Comparison of ENCODE assay signal across 14 cellular contexts in genomic region chr22:49196046-49196511, GRCh38.
DNase-seq lines count a peak whose midpoint lies in the region; ATAC-seq and TF ChIP-seq lines count a peak whose summit lies in the region.
"Had no signal": no experiment of that assay in that cellular context is flagged by ENCODE, and none has a peak within 500 bp of the region (broad histone marks: within the 10 kb centered on the region; RNA-seq: fewer than 3 reads in every experiment).

No MANE protein-coding gene starts in this region.

- H4K20me1 ChIP-seq in osteoblast (ENCODE audit: insufficient read depth, low read length): no peaks in the 10 kb centered on the region

- intact Hi-C loops in cardiac septum (cut with DNase I): no loop called here
- intact Hi-C loops in heart right ventricle (cut with DNase I): no loop called here

- no peak for TF ChIP-seq CTCF in heart right ventricle (IDR thresholded peaks at IDR 0.05)
- TF ChIP-seq CTCF in endodermal cell (conservative IDR thresholded peaks at IDR 0.05): no peak
- no peak for TF ChIP-seq CTCF in osteoblast (IDR thresholded peaks at IDR 0.05; ENCODE audit: extremely low read depth, low read depth, low read length)

- H3K4me3 Mint-ChIP-seq in endodermal cell: no peak overlapping the region
- H3K4me3 Mint-ChIP-seq in T-helper 2 cell treated with Interferon-gamma antibody and Interleukin-4, amounts not matched to agents 5 μg/mL and 100 μg/mL, for 36 hours: no peak overlapping the region
- H3K4me3 Mint-ChIP-seq: CD4-positive, alpha-beta T cell; GM23338; H9 had no signal

- no peak overlapping the region for H3K9ac ChIP-seq in endodermal cell (ENCODE audit: extremely low read depth, low read length, poor library complexity, severe bottlenecking)
- H3K9ac ChIP-seq: BLaER1 treated with 17β-estradiol and CSF1 and Interleukin-3, amounts not matched to agents 10 nM and 100 nM had no signal

- no peaks in the 10 kb centered on the region for H3K79me2 ChIP-seq in osteoblast (ENCODE audit: insufficient read depth, low read length)

- H3K27me3 ChIP-seq in heart right ventricle (peaks cover 0 to 33% (median 0%) of the 10 kb centered on the region in 7 donors), endodermal cell (ENCODE audit: control insufficient read depth, insufficient read depth, low read length, poor library complexity, severe bottlenecking) (no peaks in the 10 kb centered on the region), osteoblast (ENCODE audit: insufficient read depth, low read length) (no peaks in the 10 kb centered on the region)

- H3K4me2 ChIP-seq in osteoblast (ENCODE audit: insufficient read depth, low read length): no peak overlapping the region
- H3K4me2 ChIP-seq: BLaER1 treated with 17β-estradiol and CSF1 and Interleukin-3, amounts not matched to agents 10 nM and 100 nM; GM23338 had no signal

- ATAC-seq in heart right ventricle (no peak), HG02973 (IDR thresholded peaks at IDR 0.05; ENCODE audit: unreplicated experiment) (no peak)
- ATAC-seq: GM23338 had no signal

- no peak overlapping the region for H3K4me3 ChIP-seq in heart right ventricle
- H3K4me3 ChIP-seq in endodermal cell (ENCODE audit: low read length): no peak overlapping the region
- H3K4me3 ChIP-seq in osteoblast (ENCODE audit: insufficient read depth, low read length): no peak overlapping the region
- H3K4me3 ChIP-seq: BLaER1 treated with 17β-estradiol and CSF1 and Interleukin-3, amounts not matched to agents 10 nM and 100 nM; GM23338 had no signal

- peaks cover 8% of the 10 kb centered on the region for H3K4me1 Mint-ChIP-seq in endodermal cell
- no peaks in the 10 kb centered on the region for H3K4me1 Mint-ChIP-seq in T-helper 2 cell treated with Interferon-gamma antibody and Interleukin-4, amounts not matched to agents 5 μg/mL and 100 μg/mL, for 36 hours (ENCODE audit: low read depth)

- no peaks in the 10 kb centered on the region for H3K36me3 Mint-ChIP-seq in endodermal cell (ENCODE audit: low read depth)
- no peaks in the 10 kb centered on the region for H3K36me3 Mint-ChIP-seq in T-helper 2 cell treated with Interferon-gamma antibody and Interleukin-4, amounts not matched to agents 5 μg/mL and 100 μg/mL, for 36 hours (ENCODE audit: low read depth)

- peak; percentile 56 for DNase-seq in cardiac septum (ENCODE audit: low spot score)
- no peak for DNase-seq in heart right ventricle
- DNase-seq in endodermal cell: peak; percentile 36
- peak; percentile 45 for DNase-seq in osteoblast (ENCODE audit: insufficient read length, low spot score, missing footprints)
- no peak for DNase-seq in NCI-H82 treated with DMSO at 0.1 percent for 48 hours (lab: John Stamatoyannopoulos, UW; ENCODE audit: unreplicated experiment)
- no peak for DNase-seq in T-helper 2 cell treated with Interferon-gamma antibody and Interleukin-4, amounts not matched to agents 5 μg/mL and 100 μg/mL, for 36 hours (ENCODE audit: low spot score)
- DNase-seq: ACHN, Calu3, DMS 273 treated with DMSO at 0.1 percent for 48 hours, H9 had no signal

- H2AFZ ChIP-seq in osteoblast (ENCODE audit: low read length): no peak overlapping the region
- H2AFZ ChIP-seq: GM23338 had no signal

- H3K9me3 Mint-ChIP-seq in endodermal cell: no peaks in the 10 kb centered on the region
- no peaks in the 10 kb centered on the region for H3K9me3 Mint-ChIP-seq in T-helper 2 cell treated with Interferon-gamma antibody and Interleukin-4, amounts not matched to agents 5 μg/mL and 100 μg/mL, for 36 hours
- H3K9me3 Mint-ChIP-seq: CD4-positive, alpha-beta T cell; GM23338; H9 had no signal

- H3K4me1 ChIP-seq in heart right ventricle (peaks cover 0 to 23% (median 8%) of the 10 kb centered on the region in 9 donors), endodermal cell (ENCODE audit: control insufficient read depth, insufficient read depth, low read length) (no peaks in the 10 kb centered on the region), osteoblast (ENCODE audit: insufficient read depth, low read length) (no peaks in the 10 kb centered on the region)
- H3K4me1 ChIP-seq: BLaER1 treated with 17β-estradiol and CSF1 and Interleukin-3, amounts not matched to agents 10 nM and 100 nM had no signal

- peaks cover 2% of the 10 kb centered on the region for H3K27me3 Mint-ChIP-seq in endodermal cell (ENCODE audit: insufficient read depth)
- H3K27me3 Mint-ChIP-seq in T-helper 2 cell treated with Interferon-gamma antibody and Interleukin-4, amounts not matched to agents 5 μg/mL and 100 μg/mL, for 36 hours (ENCODE audit: low read depth): no peaks in the 10 kb centered on the region

- H3K27ac Mint-ChIP-seq in endodermal cell: no peak overlapping the region
- H3K27ac Mint-ChIP-seq in T-helper 2 cell treated with Interferon-gamma antibody and Interleukin-4, amounts not matched to agents 5 μg/mL and 100 μg/mL, for 36 hours: no peak overlapping the region
- H3K27ac Mint-ChIP-seq: CD4-positive, alpha-beta T cell; GM23338; H9 had no signal

- 83 to 84% methylated on average over 13 of the region's 13 CpGs for WGBS in heart right ventricle, 2 donors
- WGBS in endodermal cell (ENCODE audit: insufficient coverage in 1 of 2, insufficient read length in 1 of 2), 2 experiments: 92 to 99% methylated on average over 9 to 13 of the region's 13 CpGs

- H3K9me3 ChIP-seq in heart right ventricle (no peaks in the 10 kb centered on the region), endodermal cell (ENCODE audit: control insufficient read depth, low read length) (no peaks in the 10 kb centered on the region), osteoblast (ENCODE audit: low read depth, low read length) (no peaks in the 10 kb centered on the region)
- H3K9me3 ChIP-seq: BLaER1 treated with 17β-estradiol and CSF1 and Interleukin-3, amounts not matched to agents 10 nM and 100 nM had no signal

- no peaks in the 10 kb centered on the region for H3K36me3 ChIP-seq in heart right ventricle
- H3K36me3 ChIP-seq in endodermal cell (ENCODE audit: control insufficient read depth, insufficient read depth, low read length): no peaks in the 10 kb centered on the region
- H3K36me3 ChIP-seq in osteoblast (ENCODE audit: insufficient read depth, low read length): no peaks in the 10 kb centered on the region
- H3K36me3 ChIP-seq: BLaER1 treated with 17β-estradiol and CSF1 and Interleukin-3, amounts not matched to agents 10 nM and 100 nM had no signal

- H3K27ac ChIP-seq in heart right ventricle (no peak overlapping the region), endodermal cell (ENCODE audit: low read depth, low read length) (no peak overlapping the region), osteoblast (ENCODE audit: low read depth, low read length) (no peak overlapping the region)
- H3K27ac ChIP-seq: BLaER1 treated with 17β-estradiol and CSF1 and Interleukin-3, amounts not matched to agents 10 nM and 100 nM had no signal

Comparison
In these comparisons a context has a peak if more than half of its experiments do, and no peak if none do; other contexts are left out.
1. DNase-seq: peak in cardiac septum (single experiment), endodermal cell (single experiment) and osteoblast (single experiment); none in heart right ventricle (0 of 2), NCI-H82 treated with DMSO at 0.1 percent for 48 hours (single experiment) and T-helper 2 cell treated with Interferon-gamma antibody and Interleukin-4, amounts not matched to agents 5 μg/mL and 100 μg/mL, for 36 hours (single experiment).